8 cellular contexts compared by ENCODE assay signal in genomic region chr2:159903404-159904126, GRCh38. TPM values are rescaled to one million over a fixed set of nuclear protein-coding genes. Genes with fewer than 3 reads are reported as not detected.
DNase-seq lines count a peak whose midpoint lies in the region; ATAC-seq and TF ChIP-seq lines count a peak whose summit lies in the region.

No MANE protein-coding gene starts in this region.

- H3K9me3 ChIP-seq in adipocyte (ENCODE audit: control insufficient read depth, low read length) (no peaks in the 10 kb centered on the region), left lung (no peaks in the 10 kb centered on the region)

- DNase-seq in RPMI7951 (ENCODE audit: low read depth) (peak; percentile 26), adipocyte (ENCODE audit: low read depth) (peak; percentile 56), left lung (peak; percentile 46 to 63), mesenteric fat pad (ENCODE audit: low spot score) (no peak), HEK293T (ENCODE audit: extremely low spot score) (no peak)
- peak; percentile 29 for DNase-seq in stimulated activated CD8-positive, alpha-beta memory T cell treated with anti-CD3 and anti-CD28 coated beads, Interleukin-12 subunit alpha, Interleukin-12 subunit beta, amount 100 ng/mL, for 4 hours (ENCODE audit: low read depth)

- CTCF ChIA-PET in HEK293T (lab: Yijun Ruan, JAX), result no interaction called here

- H3K27ac ChIP-seq in left lung, result peak overlapping the region; percentile 31 to 86

- POLR2A ChIA-PET in HEK293T (lab: Yijun Ruan, JAX), result no interaction called here

- peaks cover 30% of the 10 kb centered on the region for H3K27me3 ChIP-seq in adipocyte (replicated peaks; ENCODE audit: control insufficient read depth, insufficient read depth, low read length)
- no peaks in the 10 kb centered on the region for H3K27me3 ChIP-seq in left lung

- ATAC-seq in GM18502 (IDR thresholded peaks at IDR 0.05; ENCODE audit: poor library complexity, unreplicated experiment) (peak; percentile 38), HG02763 (IDR thresholded peaks at IDR 0.05; ENCODE audit: unreplicated experiment) (peak; percentile 34), left lung (peak; percentile 54)

- intact Hi-C loops in left lung (cut with DNase I), result no loop called here

- no peaks in the 10 kb centered on the region for H3K36me3 ChIP-seq in adipocyte (ENCODE audit: control insufficient read depth, insufficient read depth, low read length, severe bottlenecking)
- no peaks in the 10 kb centered on the region for H3K36me3 ChIP-seq in left lung

- peaks cover 16% of the 10 kb centered on the region for H3K4me1 ChIP-seq in adipocyte (ENCODE audit: control insufficient read depth, insufficient read depth, low read length)
- peaks cover 0 to 29% of the 10 kb centered on the region in 2 donors for H3K4me1 ChIP-seq in left lung

- peak overlapping the region; percentile 66 for H3K4me3 ChIP-seq in adipocyte (ENCODE audit: low read length)
- H3K4me3 ChIP-seq in left lung, result peak overlapping the region; percentile 55 to 73

- TF ChIP-seq CTCF in left lung (IDR thresholded peaks at IDR 0.05), result no peak

- H3K9ac ChIP-seq in adipocyte (ENCODE audit: low read length), result no peak overlapping the region

TF ChIP-seq in HEK293T, 16 proteins besides CTCF, POLR2A, EP300 and RAD21:
- TF ChIP-seq ELF4 (IDR thresholded peaks at IDR 0.05) (no peak), BHLHE40 (IDR thresholded peaks at IDR 0.05; ENCODE audit: borderline replicate concordance) (no peak), SP1 (IDR thresholded peaks at IDR 0.05) (no peak), TARDBP (IDR thresholded peaks at IDR 0.05) (no peak), SUZ12 (IDR thresholded peaks at IDR 0.05) (no peak), PKNOX1 (IDR thresholded peaks at IDR 0.05) (no peak), LEF1 (IDR thresholded peaks at IDR 0.05; ENCODE audit: borderline replicate concordance) (no peak)

RNA-seq across cellular contexts. Expression of gene LY75, which starts 1.0 kb away (rescaled TPM):
- total RNA-seq in RPMI7951 (2014; rRNA removed; shearing (Covaris generic)), result not detected in 2 replicates
- 1 to 10 TPM; 7.6 to 10.0 TPM for total RNA-seq in left lung
- 3.0 TPM for total RNA-seq in mesenteric fat pad

Comparison
In these comparisons a context has a peak if more than half of its experiments do, and no peak if none do; other contexts are left out.
1. DNase-seq: peak in RPMI7951 (single experiment), adipocyte (single experiment), left lung (2 of 2) and stimulated activated CD8-positive, alpha-beta memory T cell treated with anti-CD3 and anti-CD28 coated beads, Interleukin-12 subunit alpha, Interleukin-12 subunit beta, amount 100 ng/mL, for 4 hours (single experiment); none in mesenteric fat pad (single experiment) and HEK293T (single experiment).
2. Peak in every context shown above with its lines, with median percentiles within 50 percentile points of each other: ATAC-seq.